17 cellular contexts compared by ENCODE assay signal in genomic region chr13:75296651-75297050, GRCh38.
"Had no signal": no experiment of that assay in that cellular context is flagged by ENCODE, and none has a peak within 500 bp of the region (broad histone marks: within the 10 kb centered on the region; RNA-seq: fewer than 3 reads in every experiment).

No MANE protein-coding gene starts in this region.

- H3K36me3 Mint-ChIP-seq: natural killer cell treated with Interleukin-12 subunit alpha and Interleukin-12 subunit beta and Interleukin-15 and Interleukin-18, amount 100 ng/mL, for 72 hours; type B pancreatic cell had no signal

- H3K27me3 Mint-ChIP-seq: activated B cell treated with CpG ODN at 0.5 μM for 24 hours; activated CD4-positive, alpha-beta memory T cell treated with anti-CD3 and anti-CD28 coated beads, Interleukin-2, amount 10 ng/mL, durations not matched to agents 7 days and 5 days; natural killer cell treated with Interleukin-12 subunit alpha and Interleukin-12 subunit beta and Interleukin-15 and Interleukin-18, amount 100 ng/mL, for 72 hours; stimulated activated naive B cell treated with anti-CD40 and anti-IgM and Interleukin-4, amounts not matched to agents 10 μg/mL and 1 μg/mL and 100 μg/mL, for 72 hours; type B pancreatic cell had no signal

- H3K4me3 Mint-ChIP-seq: activated B cell treated with CpG ODN at 0.5 μM for 24 hours; activated CD4-positive, alpha-beta memory T cell treated with anti-CD3 and anti-CD28 coated beads, Interleukin-2, amount 10 ng/mL, durations not matched to agents 7 days and 5 days; natural killer cell treated with Interleukin-12 subunit alpha and Interleukin-12 subunit beta and Interleukin-15 and Interleukin-18, amount 100 ng/mL, for 72 hours; stimulated activated naive B cell treated with anti-CD40 and anti-IgM and Interleukin-4, amounts not matched to agents 10 μg/mL and 1 μg/mL and 100 μg/mL, for 72 hours; type B pancreatic cell had no signal

- DNase-seq: activated B cell treated with CpG ODN at 0.5 μM for 24 hours; activated CD4-positive, alpha-beta memory T cell treated with anti-CD3 and anti-CD28 coated beads, Interleukin-2, amount 10 ng/mL, durations not matched to agents 7 days and 5 days; activated naive CD4-positive, alpha-beta T cell treated with Interleukin-2 at 50 U/mL for 16 hours; body of pancreas; central memory CD4-positive, alpha-beta T cell; effector CD4-positive, alpha-beta T cell; foreskin melanocyte; heart left ventricle; mammary epithelial cell; mucosa of descending colon; sigmoid colon; stimulated activated CD4-positive, alpha-beta T cell treated with anti-CD3 and anti-CD28 coated beads, Interleukin-2, amount 100 ng/mL, for 24 hours; stimulated activated naive B cell treated with anti-CD40 and anti-IgM and Interleukin-4, amounts not matched to agents 10 μg/mL and 1 μg/mL and 100 μg/mL, for 72 hours had no signal

- H3K4me1 ChIP-seq: sigmoid colon, suprapubic skin had no signal

- ATAC-seq: body of pancreas; heart left ventricle; mucosa of descending colon; natural killer cell treated with Interleukin-12 subunit alpha and Interleukin-12 subunit beta and Interleukin-15 and Interleukin-18, amount 100 ng/mL, for 72 hours; stimulated activated naive B cell treated with anti-CD40 and anti-IgM and Interleukin-4, amounts not matched to agents 10 μg/mL and 1 μg/mL and 100 μg/mL, for 72 hours had no signal

- H3K36me3 ChIP-seq: sigmoid colon had no signal

- H3K9me3 Mint-ChIP-seq: activated B cell treated with CpG ODN at 0.5 μM for 24 hours; activated CD4-positive, alpha-beta memory T cell treated with anti-CD3 and anti-CD28 coated beads, Interleukin-2, amount 10 ng/mL, durations not matched to agents 7 days and 5 days; natural killer cell treated with Interleukin-12 subunit alpha and Interleukin-12 subunit beta and Interleukin-15 and Interleukin-18, amount 100 ng/mL, for 72 hours; stimulated activated naive B cell treated with anti-CD40 and anti-IgM and Interleukin-4, amounts not matched to agents 10 μg/mL and 1 μg/mL and 100 μg/mL, for 72 hours; type B pancreatic cell had no signal

- H3K4me3 ChIP-seq: body of pancreas, coronary artery, heart left ventricle, mucosa of descending colon, sigmoid colon, suprapubic skin had no signal

- H3K4me1 Mint-ChIP-seq: activated B cell treated with CpG ODN at 0.5 μM for 24 hours; activated CD4-positive, alpha-beta memory T cell treated with anti-CD3 and anti-CD28 coated beads, Interleukin-2, amount 10 ng/mL, durations not matched to agents 7 days and 5 days had no signal

- H3K27ac Mint-ChIP-seq: activated B cell treated with CpG ODN at 0.5 μM for 24 hours; activated CD4-positive, alpha-beta memory T cell treated with anti-CD3 and anti-CD28 coated beads, Interleukin-2, amount 10 ng/mL, durations not matched to agents 7 days and 5 days; natural killer cell treated with Interleukin-12 subunit alpha and Interleukin-12 subunit beta and Interleukin-15 and Interleukin-18, amount 100 ng/mL, for 72 hours; stimulated activated naive B cell treated with anti-CD40 and anti-IgM and Interleukin-4, amounts not matched to agents 10 μg/mL and 1 μg/mL and 100 μg/mL, for 72 hours; type B pancreatic cell had no signal

- H3K9me3 ChIP-seq: body of pancreas, heart left ventricle, mucosa of descending colon, sigmoid colon, suprapubic skin had no signal

- H3K27me3 ChIP-seq: body of pancreas, heart left ventricle, sigmoid colon, suprapubic skin had no signal

- H3K27ac ChIP-seq: body of pancreas, coronary artery, heart left ventricle, sigmoid colon, suprapubic skin had no signal
